In the genomic region with DNA sequence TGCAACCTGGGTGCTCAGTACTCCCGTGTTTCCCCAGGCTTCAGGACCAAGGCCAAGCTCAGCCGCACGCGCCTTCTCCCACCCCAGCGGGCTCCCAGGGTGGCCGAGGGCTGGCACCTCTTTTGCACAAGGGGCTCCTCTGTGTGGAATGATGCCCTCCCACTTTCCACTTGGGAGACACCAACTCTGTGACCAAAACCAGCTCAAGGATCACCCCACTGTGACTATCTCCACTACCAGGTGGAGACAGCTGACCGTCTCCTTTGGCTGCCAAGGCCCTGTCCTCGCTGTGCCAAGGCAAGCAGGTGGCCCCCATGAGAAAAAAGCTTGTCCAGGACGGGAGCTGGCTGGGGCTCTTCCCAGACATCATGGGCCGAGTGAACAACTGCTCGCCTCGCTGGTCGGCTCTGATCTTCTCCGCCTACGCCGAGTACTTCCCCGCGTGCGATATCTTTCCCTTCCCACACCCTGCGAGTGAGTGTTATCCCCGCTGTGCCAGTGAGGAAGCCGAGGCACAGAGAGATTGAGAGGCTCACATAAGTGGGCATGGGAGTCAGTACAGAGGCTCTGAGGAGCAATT, we compare ENCODE assay signal across 18 cellular contexts.
A peak's percentile ranks its signal among the peaks of the same experiment; 100 is the strongest.
DNase-seq lines count a peak whose midpoint lies in the region; ATAC-seq, FAIRE-seq and TF ChIP-seq lines count a peak whose summit lies in the region.
"Had no signal": no experiment of that assay in that cellular context is flagged by ENCODE, and none has a peak within 500 bp of the region (broad histone marks: within the 10 kb centered on the region; RNA-seq: fewer than 3 reads in every experiment).

No MANE protein-coding gene starts in this region.

- no peaks in the 10 kb centered on the region for H3K36me3 ChIP-seq in WERI-Rb-1
- no peaks in the 10 kb centered on the region for H3K36me3 ChIP-seq in left lung
- H3K36me3 ChIP-seq in psoas muscle (ENCODE audit: insufficient read depth in 1 of 2, low read depth in 1 of 2) = no peaks in the 10 kb centered on the region
- H3K36me3 ChIP-seq in SJCRH30 = no peaks in the 10 kb centered on the region
- H3K36me3 ChIP-seq: HAP-1 had no signal

- H3K9me3 Mint-ChIP-seq in H9 = no peaks in the 10 kb centered on the region; a peak in 1 of 5 replicates

- no peak overlapping the region for H3K4me2 ChIP-seq in H9 (ENCODE audit: insufficient read depth, insufficient read length, low read length)

- no peak overlapping the region for H3K23ac ChIP-seq in H9 (ENCODE audit: insufficient read length, low read depth, low read length)

- H3K4ac ChIP-seq in H9 (ENCODE audit: low read depth, low read length) = no peak overlapping the region

- H3K79me1 ChIP-seq in H9 (ENCODE audit: insufficient read depth, low read depth, low read length, poor library complexity, severe bottlenecking) = no peaks in the 10 kb centered on the region

- H3K4me3 ChIP-seq in WERI-Rb-1 (ENCODE audit: low read depth, low read length) = no peak overlapping the region
- H3K4me3 ChIP-seq in left lung = no peak overlapping the region
- no peak overlapping the region for H3K4me3 ChIP-seq in psoas muscle
- no peak overlapping the region for H3K4me3 ChIP-seq in SJCRH30
- H3K4me3 ChIP-seq: HAP-1, K562 had no signal

- no peaks in the 10 kb centered on the region for H3K23me2 ChIP-seq in H9 (ENCODE audit: insufficient read length, low read depth, low read length, poor library complexity, severe bottlenecking)

- H3K27ac Mint-ChIP-seq in H9 = peak overlapping the region in 2 of 3 experiments; percentile 18 to 59; a peak in 1 of 7 replicates

- no peak overlapping the region for H4K5ac ChIP-seq in H9 (ENCODE audit: insufficient read length, low read depth, low read length)

- no peak overlapping the region for H2AFZ ChIP-seq in H9 (ENCODE audit: low read length)

- no peak overlapping the region for H3K9ac ChIP-seq in H9 (ENCODE audit: extremely low read depth, insufficient read length, low read length)

- H3K79me2 ChIP-seq in H9 (ENCODE audit: insufficient read depth, low read length) = no peaks in the 10 kb centered on the region

- no peaks in the 10 kb centered on the region for H4K20me1 ChIP-seq in H9 (ENCODE audit: control insufficient read depth, insufficient read depth, insufficient read length)

- FAIRE-seq in urothelium cell line (lab: Jason Lieb, UNC) = no peak
- FAIRE-seq: K562 had no signal

- peaks cover 5% of the 10 kb centered on the region for H3K27me3 Mint-ChIP-seq in H9 (ENCODE audit: low read depth)

- no peak overlapping the region for H4K91ac ChIP-seq in H9 (ENCODE audit: insufficient read length, low read depth, low read length)

- H3K27ac ChIP-seq in H9 (ENCODE audit: insufficient read length, low read depth, low read length) = no peak overlapping the region
- H3K27ac ChIP-seq in WERI-Rb-1 = peak overlapping the region; percentile 77
- H3K27ac ChIP-seq in left lung = no peak overlapping the region
- no peak overlapping the region for H3K27ac ChIP-seq in psoas muscle
- no peak overlapping the region for H3K27ac ChIP-seq in SJCRH30
- H3K27ac ChIP-seq: C4-2B had no signal

- intact Hi-C loops in left lung (cut with DNase I) = no loop called here
- intact Hi-C loops in psoas muscle (cut with DNase I) = no loop called here

- H3K36me3 Mint-ChIP-seq in H9 (ENCODE audit: insufficient read depth in 1 of 3, low read depth in 3 of 3) = 0 out of 7 replicates have a peak, but pooled peaks cover 0 to 3% (median 2%) of the 10 kb centered on the region in 3 experiments

- H3T11ph ChIP-seq in H9 (ENCODE audit: low read length) = no peak overlapping the region

- no peak overlapping the region for H2BK120ac ChIP-seq in H9 (ENCODE audit: low read depth, low read length, poor library complexity, severe bottlenecking)

- DNase-seq in H9 (no peak), WERI-Rb-1 (no peak), left lung (peak; percentile 13 to 58), psoas muscle (no peak), SJCRH30 (no peak), urothelium cell line (ENCODE audit: low spot score) (no peak)
- DNase-seq: ACHN, DMS79, NCI-H1092 treated with DMSO at 0.1 percent for 48 hours, NCI-H146, NCI-H2081 treated with DMSO at 0.1 percent for 48 hours, NCI-H774, OCI-M1, SIG-M5 had no signal

- H4K8ac ChIP-seq in H9 (replicated peaks; ENCODE audit: insufficient read length, low read depth, low read length) = no peak overlapping the region

- no peak overlapping the region for H2BK12ac ChIP-seq in H9 (ENCODE audit: insufficient read length, low read depth, low read length)

- H3K9me3 ChIP-seq in H9 (ENCODE audit: control insufficient read depth, low read depth, low read length) = no peaks in the 10 kb centered on the region
- H3K9me3 ChIP-seq in WERI-Rb-1 (ENCODE audit: severe bottlenecking) = no peaks in the 10 kb centered on the region
- no peaks in the 10 kb centered on the region for H3K9me3 ChIP-seq in left lung
- no peaks in the 10 kb centered on the region for H3K9me3 ChIP-seq in psoas muscle
- no peaks in the 10 kb centered on the region for H3K9me3 ChIP-seq in SJCRH30 (replicated peaks)
- H3K9me3 ChIP-seq: HAP-1 had no signal

- no peak overlapping the region for H2BK15ac ChIP-seq in H9 (ENCODE audit: low read depth, low read length)

- TF ChIP-seq CTCF in H9 (conservative IDR thresholded peaks at IDR 0.05) (no peak), WERI-Rb-1 (IDR thresholded peaks at IDR 0.05; ENCODE audit: low read depth, low read length) (no peak), left lung (IDR thresholded peaks at IDR 0.05) (no peak), psoas muscle (IDR thresholded peaks at IDR 0.05) (no peak)

- H3K27me3 ChIP-seq in H9 (ENCODE audit: insufficient read depth, low read length) (no peaks in the 10 kb centered on the region), WERI-Rb-1 (ENCODE audit: insufficient read depth, low read depth, severe bottlenecking) (no peaks in the 10 kb centered on the region), left lung (peaks cover 0 to 24% of the 10 kb centered on the region in 2 donors), psoas muscle (ENCODE audit: insufficient read depth in 3 of 3, low read length in 2 of 3) (peaks cover 0 to 14% (median 0%) of the 10 kb centered on the region in 3 donors), SJCRH30 (no peaks in the 10 kb centered on the region)

- no peak overlapping the region for H3K14ac ChIP-seq in H9 (ENCODE audit: insufficient read depth, low read length)

- no CpG with 5 or more reads among the region's 22 CpGs for WGBS in H9 (ENCODE audit: extremely low coverage, insufficient read length, low lambda C conversion rate)
- 23 to 40% (median 24%) methylated on average over 22 of the region's 22 CpGs for WGBS in psoas muscle, 3 donors

- peaks cover 31 to 46% of the 10 kb centered on the region in 2 experiments for H3K4me1 Mint-ChIP-seq in H9

- peaks cover 8% of the 10 kb centered on the region; the same call in 1 of the 2 replicates for H3K4me1 ChIP-seq in H9 (ENCODE audit: insufficient read depth, low read length)
- no peaks in the 10 kb centered on the region for H3K4me1 ChIP-seq in left lung
- H3K4me1 ChIP-seq in psoas muscle = no peaks in the 10 kb centered on the region
- H3K4me1 ChIP-seq in SJCRH30 = no peaks in the 10 kb centered on the region

- H2AK5ac ChIP-seq in H9 (ENCODE audit: insufficient read length, low read length) = no peak overlapping the region

- H2BK5ac ChIP-seq in H9 (ENCODE audit: insufficient read length, low read length) = no peak overlapping the region

- ATAC-seq in left lung (no peak), psoas muscle (peak; percentile 34 to 74 (median 60)), GM18861 (IDR thresholded peaks at IDR 0.05; ENCODE audit: unreplicated experiment) (no peak)
- ATAC-seq: K562 had no signal

- H2BK20ac ChIP-seq in H9 (ENCODE audit: low read depth, low read length, poor library complexity, severe bottlenecking) = no peak overlapping the region

- no peak overlapping the region for H3K56ac ChIP-seq in H9 (ENCODE audit: insufficient read length, low read depth, low read length)

- H3K4me3 Mint-ChIP-seq in H9 = no peak overlapping the region

- H3K18ac ChIP-seq in H9 (ENCODE audit: insufficient read length, low read depth, low read length) = no peak overlapping the region

Comparison
In these comparisons a context has a peak if more than half of its experiments do, and no peak if none do; other contexts are left out.
1. DNase-seq: peak in left lung (2 of 2); none in H9 (single experiment), WERI-Rb-1 (single experiment), psoas muscle (0 of 2), SJCRH30 (0 of 2) and urothelium cell line (single experiment).
2. ATAC-seq: peak in psoas muscle (4 of 4); none in left lung (single experiment) and GM18861 (single experiment).